In the genomic region with DNA sequence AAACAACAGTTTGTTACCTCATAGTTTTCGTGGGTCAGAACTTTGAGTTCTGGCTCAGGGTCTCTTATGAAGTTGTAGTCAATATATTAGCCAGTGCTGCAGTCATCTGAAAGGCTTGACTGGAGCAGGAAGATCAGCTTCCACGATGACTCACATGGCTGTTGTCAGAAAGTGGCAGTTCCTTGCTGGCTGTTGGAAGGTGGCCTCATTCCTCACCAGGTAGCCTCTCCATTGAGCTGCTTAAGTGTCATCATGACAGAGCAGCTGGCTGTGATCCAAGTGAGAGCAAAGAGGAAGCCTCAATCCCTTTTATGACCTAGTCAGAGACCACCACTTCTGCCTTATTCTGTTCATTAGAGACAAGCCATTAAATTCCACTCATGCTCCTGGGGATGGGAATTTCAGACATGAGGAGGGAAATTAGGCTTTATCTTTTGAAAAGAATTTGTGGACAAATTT, we compare ENCODE assay signal across 8 cellular contexts. TPM values are rescaled to one million over a fixed set of nuclear protein-coding genes. Genes with fewer than 3 reads are reported as not detected.
DNase-seq lines count a peak whose midpoint lies in the region; FAIRE-seq and TF ChIP-seq lines count a peak whose summit lies in the region.

No MANE protein-coding gene starts in this region.

- WGBS in prostate gland = 45% methylated on average over 2 of the region's 2 CpGs

- H3K27me3 ChIP-seq in BLaER1 treated with 17β-estradiol and CSF1 and Interleukin-3, amounts not matched to agents 10 nM and 100 nM = no peaks in the 10 kb centered on the region
- H3K27me3 ChIP-seq in prostate gland (replicated peaks; ENCODE audit: insufficient read depth) = no peaks in the 10 kb centered on the region

- FAIRE-seq in D721Med (lab: Jason Lieb, UNC) = no peak

- H4K20me1 ChIP-seq in BLaER1 treated with 17β-estradiol and CSF1 and Interleukin-3, amounts not matched to agents 10 nM and 100 nM = peaks cover 0 to 16% (median 0%) of the 10 kb centered on the region in 11 experiments; a peak in 2 of 22 replicates

- peak overlapping the region in 9 of 11 experiments; percentile 12 to 64 (median 43); a peak in 16 of 22 replicates for H3K4me2 ChIP-seq in BLaER1 treated with 17β-estradiol and CSF1 and Interleukin-3, amounts not matched to agents 10 nM and 100 nM

- intact Hi-C loops in prostate gland (cut with DNase I) = no loop called here

- no peaks in the 10 kb centered on the region for H3K9me3 ChIP-seq in BLaER1 treated with 17β-estradiol and CSF1 and Interleukin-3, amounts not matched to agents 10 nM and 100 nM (replicated peaks in 1 of 11)
- H3K9me3 ChIP-seq in prostate gland = no peaks in the 10 kb centered on the region

- peak overlapping the region in 4 of 11 experiments; percentile 0 to 6 (median 4); a peak in 3 of 22 replicates for H3K27ac ChIP-seq in BLaER1 treated with 17β-estradiol and CSF1 and Interleukin-3, amounts not matched to agents 10 nM and 100 nM
- peak overlapping the region; percentile 7 to 47 for H3K27ac ChIP-seq in prostate gland

- H3K36me3 ChIP-seq in BLaER1 treated with 17β-estradiol and CSF1 and Interleukin-3, amounts not matched to agents 10 nM and 100 nM = no peaks in the 10 kb centered on the region
- no peaks in the 10 kb centered on the region for H3K36me3 ChIP-seq in prostate gland

- DNase-seq in HT-29 (ENCODE audit: low spot score) = peak; percentile 79
- DNase-seq in OCI-M1 (lab: John Stamatoyannopoulos, UW) = peak; percentile 80
- peak; percentile 90 for DNase-seq in epithelial cell of proximal tubule (ENCODE audit: low read depth)
- DNase-seq in prostate gland (ENCODE audit: low spot score) = no peak
- no peak for DNase-seq in GOT3 (lab: John Stamatoyannopoulos, UW)
- DNase-seq in D721Med (ENCODE audit: insufficient read length, low spot score) = no peak
- DNase-seq in activated naive CD4-positive, alpha-beta T cell (lab: John Stamatoyannopoulos, UW) = no peak

- no peak overlapping the region for H3K9ac ChIP-seq in BLaER1 treated with 17β-estradiol and CSF1 and Interleukin-3, amounts not matched to agents 10 nM and 100 nM

- TF ChIP-seq CTCF in epithelial cell of proximal tubule (conservative IDR thresholded peaks at IDR 0.05; ENCODE audit: low read depth, low read length) = no peak
- no peak for TF ChIP-seq CTCF in prostate gland (IDR thresholded peaks at IDR 0.05)
- no peak for TF ChIP-seq CTCF in D721Med (IDR thresholded peaks at IDR 0.05; ENCODE audit: insufficient read depth, missing control alignments)

- no peak for TF ChIP-seq POLR2A in prostate gland (IDR thresholded peaks at IDR 0.05)

- H3K4me3 ChIP-seq in BLaER1 treated with 17β-estradiol and CSF1 and Interleukin-3, amounts not matched to agents 10 nM and 100 nM = no peak overlapping the region
- no peak overlapping the region for H3K4me3 ChIP-seq in epithelial cell of proximal tubule (ENCODE audit: low read depth, low read length)
- no peak overlapping the region for H3K4me3 ChIP-seq in prostate gland

- peaks cover 21 to 64% (median 44%) of the 10 kb centered on the region in 10 experiments for H3K4me1 ChIP-seq in BLaER1 treated with 17β-estradiol and CSF1 and Interleukin-3, amounts not matched to agents 10 nM and 100 nM
- H3K4me1 ChIP-seq in prostate gland (replicated peaks) = no peaks in the 10 kb centered on the region

RNA-seq across cellular contexts. Expression of a gene that starts 5.6 kb away (rescaled TPM):
- 37.0 and 43.2 TPM in 2 replicates for total RNA-seq in HT-29 (2014; rRNA removed; shearing (Covaris generic))
- total RNA-seq in epithelial cell of proximal tubule = 62.6 and 69.7 TPM in 2 replicates
- 100 to 1,000 TPM in 1 of 2 donors, 10 to 100 TPM in 1; 93.6 to 104 TPM for total RNA-seq in prostate gland

Comparison
In these comparisons a context has a peak if more than half of its experiments do, and no peak if none do; other contexts are left out.
1. DNase-seq: peak in HT-29 (single experiment), OCI-M1 (single experiment) and epithelial cell of proximal tubule (single experiment); none in prostate gland (single experiment), GOT3 (single experiment), D721Med (single experiment) and activated naive CD4-positive, alpha-beta T cell (0 of 4).